ENCODE assay signal across 14 cellular contexts in genomic region chr5:61019642-61020041, GRCh38.
A peak's percentile ranks its signal among the peaks of the same experiment; 100 is the strongest.
DNase-seq lines count a peak whose midpoint lies in the region; ATAC-seq and TF ChIP-seq lines count a peak whose summit lies in the region.
"Had no signal": no experiment of that assay in that cellular context is flagged by ENCODE, and none has a peak within 500 bp of the region (broad histone marks: within the 10 kb centered on the region; RNA-seq: fewer than 3 reads in every experiment).

No MANE protein-coding gene starts in this region.

- TF ChIP-seq EP300 in ovary (IDR thresholded peaks at IDR 0.05) = no peak

- DNase-seq in GF-D8 (lab: John Stamatoyannopoulos, UW) = peak; percentile 23
- no peak for DNase-seq in RWPE2 (ENCODE audit: low spot score)
- peak; percentile 23 for DNase-seq in choroid plexus epithelial cell (ENCODE audit: low read depth)
- DNase-seq in renal cortical epithelial cell (ENCODE audit: low read depth) = peak; percentile 19
- DNase-seq in ovary = no peak
- no peak for DNase-seq in NCI-H2227 treated with DMSO at 0.1 percent for 48 hours (lab: John Stamatoyannopoulos, UW)
- DNase-seq: Kasumi-1, NCI-H1436 treated with DMSO at 0.1 percent for 48 hours, NCI-H2081 treated with DMSO at 0.1 percent for 48 hours, NCI-H526 had no signal

- 91 to 98% (median 96%) methylated on average over 1 of the region's 1 CpG for WGBS in ovary, 3 donors

- intact Hi-C loops in ovary (cut with DNase I) = no loop called here

- H3K27ac ChIP-seq in RWPE2 (ENCODE audit: poor library complexity, severe bottlenecking) = peak overlapping the region; percentile 33
- no peak overlapping the region for H3K27ac ChIP-seq in ovary
- H3K27ac ChIP-seq: BLaER1 treated with 17β-estradiol and CSF1 and Interleukin-3, amounts not matched to agents 10 nM and 100 nM had no signal

- H3K4me1 ChIP-seq in RWPE2 (ENCODE audit: insufficient read depth, poor library complexity, severe bottlenecking) (peaks cover 36% of the 10 kb centered on the region), ovary (ENCODE audit: insufficient read depth) (no peaks in the 10 kb centered on the region)

- no peak for TF ChIP-seq CTCF in RWPE2 (IDR thresholded peaks at IDR 0.05; ENCODE audit: poor library complexity, severe bottlenecking)
- TF ChIP-seq CTCF in choroid plexus epithelial cell (conservative IDR thresholded peaks at IDR 0.05; ENCODE audit: low read depth, low read length) = no peak
- no peak for TF ChIP-seq CTCF in ovary (IDR thresholded peaks at IDR 0.05)

- H3K4me3 ChIP-seq in RWPE2 (ENCODE audit: severe bottlenecking) = no peak overlapping the region
- H3K4me3 ChIP-seq in choroid plexus epithelial cell (ENCODE audit: low read depth, low read length) = no peak overlapping the region
- no peak overlapping the region for H3K4me3 ChIP-seq in ovary
- H3K4me3 ChIP-seq: BLaER1 treated with 17β-estradiol and CSF1 and Interleukin-3, amounts not matched to agents 10 nM and 100 nM; GM12878; HAP-1 had no signal

- H3K27me3 ChIP-seq in RWPE2 (ENCODE audit: insufficient read depth, poor library complexity, severe bottlenecking) = no peaks in the 10 kb centered on the region
- H3K27me3 ChIP-seq in ovary = no peaks in the 10 kb centered on the region
- H3K27me3 ChIP-seq: BLaER1 treated with 17β-estradiol and CSF1 and Interleukin-3, amounts not matched to agents 10 nM and 100 nM had no signal

- H3K36me3 ChIP-seq in RWPE2 (ENCODE audit: low read depth) = peaks cover 5% of the 10 kb centered on the region; the same call in 1 of the 2 replicates
- H3K36me3 ChIP-seq in ovary = no peaks in the 10 kb centered on the region
- H3K36me3 ChIP-seq: BLaER1 treated with 17β-estradiol and CSF1 and Interleukin-3, amounts not matched to agents 10 nM and 100 nM; HAP-1 had no signal

- ATAC-seq in RWPE2 (ENCODE audit: low read depth) (peak; percentile 50; the same call in 1 of the 3 replicates), GM19463 (IDR thresholded peaks at IDR 0.05; ENCODE audit: unreplicated experiment) (no peak)
- ATAC-seq: GM12878 had no signal

- TF ChIP-seq POLR2A in ovary (IDR thresholded peaks at IDR 0.05) = no peak

- H3K9me3 ChIP-seq in RWPE2 (ENCODE audit: severe bottlenecking) (no peaks in the 10 kb centered on the region), ovary (no peaks in the 10 kb centered on the region)
- H3K9me3 ChIP-seq: BLaER1 treated with 17β-estradiol and CSF1 and Interleukin-3, amounts not matched to agents 10 nM and 100 nM; HAP-1 had no signal

Comparison
In these comparisons a context has a peak if more than half of its experiments do, and no peak if none do; other contexts are left out.
1. DNase-seq: peak in GF-D8 (single experiment), choroid plexus epithelial cell (single experiment) and renal cortical epithelial cell (single experiment); none in RWPE2 (single experiment), ovary (0 of 5) and NCI-H2227 treated with DMSO at 0.1 percent for 48 hours (single experiment).